Comparison of ENCODE assay signal across 10 cellular contexts in the genomic region with DNA sequence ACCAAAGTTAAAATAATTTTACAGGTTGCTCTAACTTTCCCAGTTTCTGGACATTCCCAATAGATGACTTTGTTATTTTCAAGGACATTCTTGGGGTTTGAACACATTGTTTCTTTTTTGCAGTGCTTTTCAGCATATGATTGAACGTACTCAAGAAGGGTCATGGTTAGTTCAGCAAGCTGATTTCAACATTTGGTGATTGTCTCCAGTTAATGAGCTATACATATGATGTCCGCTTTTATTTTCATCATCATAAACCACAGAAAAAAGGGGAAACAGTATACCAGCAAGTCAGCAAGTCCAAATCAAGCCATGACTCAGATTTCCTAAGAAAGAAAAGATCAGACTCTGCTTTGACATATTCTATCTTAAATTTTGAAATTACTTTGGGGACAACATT.
DNase-seq lines count a peak whose midpoint lies in the region; ATAC-seq and TF ChIP-seq lines count a peak whose summit lies in the region.
"Had no signal": no experiment of that assay in that cellular context is flagged by ENCODE, and none has a peak within 500 bp of the region (broad histone marks: within the 10 kb centered on the region; RNA-seq: fewer than 3 reads in every experiment).

No MANE protein-coding gene starts in this region.

- H3K4me1 ChIP-seq in BLaER1 treated with 17β-estradiol and CSF1 and Interleukin-3, amounts not matched to agents 10 nM and 100 nM = peaks cover 0 to 61% (median 24%) of the 10 kb centered on the region in 10 experiments; a peak in 18 of 20 replicates
- H3K4me1 ChIP-seq in lung (ENCODE audit: control insufficient read depth in 2 of 2, insufficient read depth in 2 of 2, low read length in 2 of 2) (no peaks in the 10 kb centered on the region), Karpas-422 (ENCODE audit: low read length) (no peaks in the 10 kb centered on the region)
- H3K4me1 ChIP-seq: prostate gland had no signal

- peak overlapping the region; percentile 43 to 99 (median 84) for H3K27ac ChIP-seq in BLaER1 treated with 17β-estradiol and CSF1 and Interleukin-3, amounts not matched to agents 10 nM and 100 nM
- H3K27ac ChIP-seq in lung (ENCODE audit: low read depth in 1 of 2, low read length in 1 of 2) (no peak overlapping the region), Karpas-422 (ENCODE audit: low read length) (no peak overlapping the region)
- H3K27ac ChIP-seq: prostate gland had no signal

- H3K79me2 ChIP-seq in Karpas-422 (ENCODE audit: low read length) = no peaks in the 10 kb centered on the region

- peaks cover 8 to 39% (median 16%) of the 10 kb centered on the region in 11 experiments for H3K9me3 ChIP-seq in BLaER1 treated with 17β-estradiol and CSF1 and Interleukin-3, amounts not matched to agents 10 nM and 100 nM (replicated peaks in 1 of 11)
- H3K9me3 ChIP-seq in lung (ENCODE audit: control insufficient read depth in 2 of 2, insufficient read depth in 1 of 2, low read length in 1 of 2) (no peaks in the 10 kb centered on the region), Karpas-422 (ENCODE audit: low read length) (no peaks in the 10 kb centered on the region)
- H3K9me3 ChIP-seq: prostate gland had no signal

- no peaks in the 10 kb centered on the region; a peak in 1 of 22 replicates for H3K36me3 ChIP-seq in BLaER1 treated with 17β-estradiol and CSF1 and Interleukin-3, amounts not matched to agents 10 nM and 100 nM
- H3K36me3 ChIP-seq in lung (ENCODE audit: control insufficient read depth in 2 of 2, insufficient read depth in 2 of 2, low read length in 2 of 2) (peaks cover 0 to 3% of the 10 kb centered on the region in 2 donors), Karpas-422 (ENCODE audit: insufficient read depth, low read length) (no peaks in the 10 kb centered on the region)
- H3K36me3 ChIP-seq: prostate gland had no signal

- H3K9ac ChIP-seq in BLaER1 treated with 17β-estradiol and CSF1 and Interleukin-3, amounts not matched to agents 10 nM and 100 nM = peak overlapping the region in 10 of 11 experiments; percentile 9 to 83 (median 68); a peak in 15 of 22 replicates
- H3K9ac ChIP-seq in Karpas-422 (ENCODE audit: low read length) = no peak overlapping the region

- in situ Hi-C loops in astrocyte of the cerebellum (cut with HindIII; ENCODE audit: low sequenced_read_pairs) = no loop called here

- DNase-seq in M059J (ENCODE audit: low read depth) (peak; percentile 84), astrocyte of the cerebellum (ENCODE audit: low read depth) (peak; percentile 93), lung (ENCODE audit: low spot score) (no peak), Karpas-422 (no peak)
- DNase-seq in stimulated activated CD4-positive, alpha-beta T cell treated with anti-CD3 and anti-CD28 coated beads, Interleukin-4, amount 100 ng/mL, for 24 hours = no peak
- DNase-seq: H9 had no signal

- H4K20me1 ChIP-seq in BLaER1 treated with 17β-estradiol and CSF1 and Interleukin-3, amounts not matched to agents 10 nM and 100 nM = no peaks in the 10 kb centered on the region
- H4K20me1 ChIP-seq in Karpas-422 (ENCODE audit: insufficient read depth, low read depth, low read length) = no peaks in the 10 kb centered on the region

- no peaks in the 10 kb centered on the region for H3K27me3 ChIP-seq in BLaER1 treated with 17β-estradiol and CSF1 and Interleukin-3, amounts not matched to agents 10 nM and 100 nM
- H3K27me3 ChIP-seq in lung (ENCODE audit: control insufficient read depth, insufficient read depth) (no peaks in the 10 kb centered on the region), Karpas-422 (ENCODE audit: low read length) (no peaks in the 10 kb centered on the region)

- H3K4me3 ChIP-seq in BLaER1 treated with 17β-estradiol and CSF1 and Interleukin-3, amounts not matched to agents 10 nM and 100 nM = peak overlapping the region in 5 of 10 experiments; percentile 6 to 45 (median 32); a peak in 4 of 20 replicates
- no peak overlapping the region for H3K4me3 ChIP-seq in astrocyte of the cerebellum (ENCODE audit: low read depth, low read length)
- H3K4me3 ChIP-seq in lung = no peak overlapping the region
- no peak overlapping the region for H3K4me3 ChIP-seq in Karpas-422 (ENCODE audit: low read length)
- H3K4me3 ChIP-seq: prostate gland had no signal

- no peaks in the 10 kb centered on the region for H3K9me2 ChIP-seq in Karpas-422 (replicated peaks; ENCODE audit: insufficient read depth, low read length)

- peak overlapping the region; percentile 15 to 87 (median 62); a peak in 19 of 22 replicates for H3K4me2 ChIP-seq in BLaER1 treated with 17β-estradiol and CSF1 and Interleukin-3, amounts not matched to agents 10 nM and 100 nM
- no peak overlapping the region for H3K4me2 ChIP-seq in Karpas-422 (ENCODE audit: low read depth, low read length, poor library complexity, severe bottlenecking)

- no peak overlapping the region for H2AFZ ChIP-seq in Karpas-422 (ENCODE audit: low read length)

- 23 to 36% methylated on average over 2 of the region's 2 CpGs for WGBS in lung, 2 donors

- TF ChIP-seq CTCF in astrocyte of the cerebellum (IDR thresholded peaks at IDR 0.05; ENCODE audit: low read depth, low read length, missing control alignments) (no peak), lung (IDR thresholded peaks at IDR 0.05; ENCODE audit: control extremely low read depth, extremely low read depth) (no peak)

- ATAC-seq in lung (ENCODE audit: insufficient read depth, low FRiP score) = peak; percentile 34
- no peak for ATAC-seq in HG03196 (IDR thresholded peaks at IDR 0.05; ENCODE audit: unreplicated experiment)
- ATAC-seq in GM21447 (IDR thresholded peaks at IDR 0.05; ENCODE audit: unreplicated experiment) = no peak

Comparison
In these comparisons a context has a peak if more than half of its experiments do, and no peak if none do; other contexts are left out.
1. H3K27ac ChIP-seq: peak in BLaER1 treated with 17β-estradiol and CSF1 and Interleukin-3, amounts not matched to agents 10 nM and 100 nM (11 of 11); none in lung (0 of 2) and Karpas-422 (single experiment).
2. DNase-seq: peak in M059J (single experiment) and astrocyte of the cerebellum (single experiment); none in lung (single experiment), Karpas-422 (single experiment) and stimulated activated CD4-positive, alpha-beta T cell treated with anti-CD3 and anti-CD28 coated beads, Interleukin-4, amount 100 ng/mL, for 24 hours (single experiment).